12 cellular contexts compared by ENCODE assay signal in genomic region chr16:57803413-57803990, GRCh38. TPM values are rescaled to one million over a fixed set of nuclear protein-coding genes. Genes with fewer than 3 reads are reported as not detected.
DNase-seq lines count a peak whose midpoint lies in the region; ATAC-seq, FAIRE-seq and TF ChIP-seq lines count a peak whose summit lies in the region.
"Had no signal": no experiment of that assay in that cellular context is flagged by ENCODE, and none has a peak within 500 bp of the region (broad histone marks: within the 10 kb centered on the region; RNA-seq: fewer than 3 reads in every experiment).

No MANE protein-coding gene starts in this region.

- 33% methylated on average over 12 of the region's 12 CpGs for WGBS in A549 (ENCODE audit: missing lambda C conversion rate)

- no peak; a peak in 1 of 6 replicates for ATAC-seq in A549
- no peak for ATAC-seq in left lobe of liver
- no peak for ATAC-seq in left colon
- ATAC-seq in GM18858 (IDR thresholded peaks at IDR 0.05; ENCODE audit: unreplicated experiment), result no peak

- CTCF ChIA-PET in A549 (lab: Yijun Ruan, JAX), result interaction anchor here (0.9 to 15.8 kb wide), 10 partner anchors 8 to 67 kb away, joined by 3 to 164 read pairs (median 5); no protein-coding TSS in a partner anchor

- H3K27me3 ChIP-seq in WERI-Rb-1 (ENCODE audit: insufficient read depth, low read depth, severe bottlenecking) (no peaks in the 10 kb centered on the region), left ventricle myocardium inferior (ENCODE audit: low read depth) (no peaks in the 10 kb centered on the region)

- POLR2A ChIA-PET in A549 (lab: Yijun Ruan, JAX), result interaction anchor here (0.7 to 2.7 kb wide), 6 partner anchors 10 to 68 kb away, joined by 3 to 9 read pairs (median 4); partner anchors contain the start of gene KATNB1

- intact Hi-C loops in left ventricle myocardium inferior (cut with micrococcal nuclease) (no loop called here), left colon (cut with DNase I, micrococcal nuclease) (no loop called here)

- TF ChIP-seq CTCF in A549 (IDR thresholded peaks at IDR 0.05) (no peak), WERI-Rb-1 (IDR thresholded peaks at IDR 0.05; ENCODE audit: low read depth, low read length) (no peak), left ventricle myocardium inferior (IDR thresholded peaks at IDR 0.05; ENCODE audit: borderline replicate concordance) (no peak)

- DNase-seq in A549 (ENCODE audit: low read depth in 1 of 2, low spot score in 1 of 2), result no peak
- peak; percentile 73 for DNase-seq in WERI-Rb-1
- DNase-seq in left ventricle myocardium inferior, result peak; percentile 69
- DNase-seq in occipital lobe (lab: John Stamatoyannopoulos, UW), result peak; percentile 73
- DNase-seq in left lobe of liver (ENCODE audit: low spot score), result no peak
- no peak for DNase-seq in middle frontal gyrus (ENCODE audit: extremely low spot score, low spot score)
- no peak for DNase-seq in left colon
- DNase-seq: activated naive CD4-positive, alpha-beta T cell treated with Interleukin-2 at 50 U/mL for 16 hours; NCI-H2081 treated with DMSO at 0.1 percent for 48 hours; small intestine; stimulated activated naive CD8-positive, alpha-beta T cell treated with anti-CD3 and anti-CD28 coated beads, Interleukin-15, amount 100 ng/mL, for 72 hours had no signal

- no peak for TF ChIP-seq POLR2A in A549 (IDR thresholded peaks at IDR 0.05; ENCODE audit: low read length)

- no peaks in the 10 kb centered on the region for H3K9me3 ChIP-seq in A549
- H3K9me3 ChIP-seq in WERI-Rb-1 (ENCODE audit: severe bottlenecking), result no peaks in the 10 kb centered on the region
- no peaks in the 10 kb centered on the region for H3K9me3 ChIP-seq in left ventricle myocardium inferior (replicated peaks)

- peak overlapping the region; percentile 100 for H3K4me2 ChIP-seq in A549

- H3K36me3 ChIP-seq in WERI-Rb-1, result no peaks in the 10 kb centered on the region
- no peaks in the 10 kb centered on the region for H3K36me3 ChIP-seq in left ventricle myocardium inferior

- no peak for TF ChIP-seq EP300 in A549 (IDR thresholded peaks at IDR 0.05)

- H3K4me3 ChIP-seq in A549, result no peak overlapping the region
- peak overlapping the region; percentile 53 for H3K4me3 ChIP-seq in WERI-Rb-1 (ENCODE audit: low read depth, low read length)
- peak overlapping the region; percentile 79 for H3K4me3 ChIP-seq in left ventricle myocardium inferior

- TF ChIP-seq RAD21 in A549 (conservative IDR thresholded peaks at IDR 0.05 in 1 of 2, IDR thresholded peaks at IDR 0.05 in 1 of 2), result no peak

- no peak for FAIRE-seq in A549 (lab: Jason Lieb, UNC)
- FAIRE-seq: small intestine had no signal

- peak overlapping the region; percentile 91 to 100 for H3K27ac ChIP-seq in A549
- H3K27ac ChIP-seq in WERI-Rb-1, result peak overlapping the region; percentile 58
- peak overlapping the region; percentile 96 for H3K27ac ChIP-seq in left ventricle myocardium inferior (replicated peaks)

- peaks cover 62% of the 10 kb centered on the region for H3K4me1 ChIP-seq in A549
- peaks cover 81% of the 10 kb centered on the region for H3K4me1 ChIP-seq in left ventricle myocardium inferior

TF ChIP-seq in A549, 52 proteins besides CTCF, POLR2A, EP300 and RAD21:
- TF ChIP-seq EHF (CRISPR knock-in tag; IDR thresholded peaks at IDR 0.05) (0 out of 2 replicates have a peak, but pooled peaks have one; percentile 6), NR3C1 (IDR thresholded peaks at IDR 0.05) (no peak)

RNA-seq across cellular contexts. Expression of gene KIFC3, which starts 1.2 kb away (rescaled TPM):
- polyA plus RNA-seq in A549 (2011; rRNA removed), result 127 and 128 TPM in 2 replicates
- polyA plus RNA-seq in A549 (2012; cell fraction: cytosol; rRNA removed), result 236 and 291 TPM in 2 replicates
- polyA plus RNA-seq in A549 (2012; cell fraction: nucleus; rRNA removed), result 781 and 955 TPM in 2 replicates
- 171 to 180 TPM (median 178 TPM) in 3 replicates for polyA plus RNA-seq in A549 (2017; fragmentation: RNase III; extraction: RNeasy Plus Mini Kit Qiagen cat#74134 plus additional on column Dnase treatment)
- polyA minus RNA-seq in A549 (2011; rRNA and poly(A)+ RNA removed), result 225 and 333 TPM in 2 replicates
- total RNA-seq in left ventricle myocardium inferior, result 63.5 TPM
- total RNA-seq in occipital lobe, result 44.6 TPM
- 43.5 TPM for total RNA-seq in left lobe of liver
- 1 to 10 TPM; 4.3 to 5.6 TPM for total RNA-seq in left colon

Comparison
In these comparisons a context has a peak if more than half of its experiments do, and no peak if none do; other contexts are left out.
1. DNase-seq: peak in WERI-Rb-1 (single experiment), left ventricle myocardium inferior (single experiment) and occipital lobe (single experiment); none in A549 (0 of 2), left lobe of liver (single experiment), middle frontal gyrus (single experiment) and left colon (0 of 2).
2. Peak in every context shown above with its lines, with median percentiles within 50 percentile points of each other: H3K27ac ChIP-seq.